ENCODE assay signal across 7 cellular contexts in genomic region chr17:77372444-77373297, GRCh38.
DNase-seq lines count a peak whose midpoint lies in the region; ATAC-seq, FAIRE-seq and TF ChIP-seq lines count a peak whose summit lies in the region.

No MANE protein-coding gene starts in this region.

- H3K4me1 Mint-ChIP-seq in activated naive CD8-positive, alpha-beta T cell treated with anti-CD3 and anti-CD28 coated beads, Interleukin-2, amount 50 U/mL, for 24 hours = peaks cover 50% of the 10 kb centered on the region

- no peaks in the 10 kb centered on the region for H3K36me3 ChIP-seq in pancreas

- H3K9me3 Mint-ChIP-seq in activated naive CD8-positive, alpha-beta T cell treated with anti-CD3 and anti-CD28 coated beads, Interleukin-2, amount 50 U/mL, for 24 hours = no peaks in the 10 kb centered on the region

- peaks cover 0 to 20% (median 2%) of the 10 kb centered on the region in 4 donors for H3K27me3 ChIP-seq in pancreas

- peak overlapping the region; percentile 40 to 72 (median 52) for H3K4me3 ChIP-seq in pancreas

- 8 to 9% methylated on average over 49 to 64 of the region's 64 CpGs for WGBS in pancreas, 2 donors

- CTCF ChIA-PET in RWPE1 (lab: Yijun Ruan, JAX) = no interaction called here

- H3K27ac Mint-ChIP-seq in activated naive CD8-positive, alpha-beta T cell treated with anti-CD3 and anti-CD28 coated beads, Interleukin-2, amount 50 U/mL, for 24 hours = no peak overlapping the region

- TF ChIP-seq CTCF in RWPE1 (conservative IDR thresholded peaks at IDR 0.05; ENCODE audit: low read depth) = no peak
- TF ChIP-seq CTCF in pancreas (IDR thresholded peaks at IDR 0.05) = no peak

- intact Hi-C loops in cardiac septum (cut with DNase I) = loop anchor here (5.0 kb wide), 2 partner anchors 40 to 50 kb away; no protein-coding TSS in a partner anchor
- intact Hi-C loops in pancreas (cut with DNase I) = no loop called here

- H3K4me1 ChIP-seq in pancreas = peaks cover 21 to 44% (median 23%) of the 10 kb centered on the region in 3 donors

- no peak for FAIRE-seq in pancreas (lab: Jason Lieb, UNC)

- no peaks in the 10 kb centered on the region for H3K27me3 Mint-ChIP-seq in activated naive CD8-positive, alpha-beta T cell treated with anti-CD3 and anti-CD28 coated beads, Interleukin-2, amount 50 U/mL, for 24 hours

- no peak for DNase-seq in RWPE1 (ENCODE audit: low spot score)
- DNase-seq in activated naive CD8-positive, alpha-beta T cell treated with anti-CD3 and anti-CD28 coated beads, Interleukin-2, amount 50 U/mL, for 24 hours = peak; percentile 67
- peak; percentile 94 for DNase-seq in cardiac septum (ENCODE audit: low spot score)
- DNase-seq in pancreas = peak; percentile 45 to 85 (median 68)
- no peak for DNase-seq in 8988T

- H3K4me3 Mint-ChIP-seq in activated naive CD8-positive, alpha-beta T cell treated with anti-CD3 and anti-CD28 coated beads, Interleukin-2, amount 50 U/mL, for 24 hours = peak overlapping the region; percentile 57

- no peaks in the 10 kb centered on the region for H3K9me3 ChIP-seq in pancreas

- POLR2A ChIA-PET in RWPE1 (lab: Yijun Ruan, JAX; ENCODE audit: low non-redundant PET) = no interaction called here

- peak; percentile 67 for ATAC-seq in GM18511 (IDR thresholded peaks at IDR 0.05; ENCODE audit: unreplicated experiment)
- peak; percentile 71 for ATAC-seq in HG03432 (IDR thresholded peaks at IDR 0.05; ENCODE audit: unreplicated experiment)
- peak; percentile 5 for ATAC-seq in activated naive CD8-positive, alpha-beta T cell treated with anti-CD3 and anti-CD28 coated beads, Interleukin-2, amount 50 U/mL, for 24 hours
- ATAC-seq in pancreas = peak; percentile 12 to 42 (median 38)

- H3K36me3 Mint-ChIP-seq in activated naive CD8-positive, alpha-beta T cell treated with anti-CD3 and anti-CD28 coated beads, Interleukin-2, amount 50 U/mL, for 24 hours (ENCODE audit: low read depth) = no peaks in the 10 kb centered on the region

- H3K27ac ChIP-seq in RWPE1 (peak overlapping the region; percentile 73), pancreas (peak overlapping the region in 3 of 4 donors; percentile 86 to 89 (median 88))

Comparison
In these comparisons a context has a peak if more than half of its experiments do, and no peak if none do; other contexts are left out.
1. ATAC-seq: peak in every context shown above with its lines; median percentile 71 in HG03432; 67 in GM18511; 38 in pancreas; 5 in activated naive CD8-positive, alpha-beta T cell treated with anti-CD3 and anti-CD28 coated beads, Interleukin-2, amount 50 U/mL, for 24 hours.
2. DNase-seq: peak in activated naive CD8-positive, alpha-beta T cell treated with anti-CD3 and anti-CD28 coated beads, Interleukin-2, amount 50 U/mL, for 24 hours (single experiment), cardiac septum (single experiment) and pancreas (6 of 6); none in RWPE1 (single experiment) and 8988T (single experiment).